Comparison of ENCODE assay signal across 1 cellular context in genomic region chr1:22030473-22030872, GRCh38.
TF ChIP-seq lines count a peak whose summit lies in the region.

No MANE protein-coding gene starts in this region.

TF ChIP-seq in WTC11, 78 proteins besides CTCF, POLR2A, EP300 and RAD21 (continued from another document):
- TF ChIP-seq ZNF425 (CRISPR knock-in tag; conservative IDR thresholded peaks at IDR 0.05) = no peak
- TF ChIP-seq EMX1 (CRISPR knock-in tag; IDR thresholded peaks at IDR 0.05) = no peak
- no peak for TF ChIP-seq E2F4 (CRISPR knock-in tag; IDR thresholded peaks at IDR 0.05; ENCODE audit: borderline replicate concordance, low read depth)
TF ChIP-seq in WTC11: peak in this region for 0.
